7 cellular contexts compared by ENCODE assay signal in genomic region chr22:26674211-26675190, GRCh38. TPM values are rescaled to one million over a fixed set of nuclear protein-coding genes. Genes with fewer than 3 reads are reported as not detected.
A peak's percentile ranks its signal among the peaks of the same experiment; 100 is the strongest.
DNase-seq lines count a peak whose midpoint lies in the region; ATAC-seq and TF ChIP-seq lines count a peak whose summit lies in the region.

No MANE protein-coding gene starts in this region.

- peak overlapping the region; percentile 98 for H3K27ac Mint-ChIP-seq in dendritic cell treated with granulocyte-macrophage colony-stimulating factor and Interleukin-4, amounts not matched to agents 40 ng/mL and 50 ng/mL, for 4 days

- H3K4me1 Mint-ChIP-seq in dendritic cell treated with granulocyte-macrophage colony-stimulating factor and Interleukin-4, amounts not matched to agents 40 ng/mL and 50 ng/mL, for 4 days (ENCODE audit: low read depth) = peaks cover 61% of the 10 kb centered on the region

- peak overlapping the region; percentile 41 for H3K4me3 Mint-ChIP-seq in dendritic cell treated with granulocyte-macrophage colony-stimulating factor and Interleukin-4, amounts not matched to agents 40 ng/mL and 50 ng/mL, for 4 days

- peaks cover 36% of the 10 kb centered on the region for H3K79me2 ChIP-seq in OCI-LY7 (ENCODE audit: insufficient read depth, low read depth, low read length)

- H3K9me3 ChIP-seq in OCI-LY7 (ENCODE audit: low read length) = no peaks in the 10 kb centered on the region

- peaks cover 31% of the 10 kb centered on the region for H3K36me3 Mint-ChIP-seq in dendritic cell treated with granulocyte-macrophage colony-stimulating factor and Interleukin-4, amounts not matched to agents 40 ng/mL and 50 ng/mL, for 4 days (ENCODE audit: low read depth)

- no peaks in the 10 kb centered on the region for H3K27me3 ChIP-seq in rectal smooth muscle tissue (ENCODE audit: control insufficient read depth, insufficient read depth, low read length)

- H3K9me2 ChIP-seq in OCI-LY7 (ENCODE audit: insufficient read depth, low read length) = no peaks in the 10 kb centered on the region

- peak; percentile 40 for TF ChIP-seq CTCF in GM12875 (IDR thresholded peaks at IDR 0.05; ENCODE audit: borderline replicate concordance, insufficient read depth, low read depth, low read length)
- TF ChIP-seq CTCF in OCI-LY7 (conservative IDR thresholded peaks at IDR 0.05; ENCODE audit: low read length) = peak; percentile 57; the same call in 1 of the 2 replicates

- H3K9me3 Mint-ChIP-seq in dendritic cell treated with granulocyte-macrophage colony-stimulating factor and Interleukin-4, amounts not matched to agents 40 ng/mL and 50 ng/mL, for 4 days = no peaks in the 10 kb centered on the region

- H3K9ac ChIP-seq in rectal smooth muscle tissue (ENCODE audit: low read length) = no peak overlapping the region

- H3K27ac ChIP-seq in OCI-LY7 (ENCODE audit: low read depth, low read length, poor library complexity, severe bottlenecking) (peak overlapping the region; percentile 97), rectal smooth muscle tissue (ENCODE audit: low read depth, low read length) (no peak overlapping the region)

- H4K20me1 ChIP-seq in OCI-LY7 (ENCODE audit: insufficient read depth, low read length) = no peaks in the 10 kb centered on the region

- peak overlapping the region; percentile 85 for H3K4me2 ChIP-seq in OCI-LY7 (ENCODE audit: low read length)

- intact Hi-C loops in OCI-LY7 (cut with micrococcal nuclease; ENCODE audit: unreplicated experiment) = loop anchor here (10.0 kb wide), 3 partner anchors 310 to 1330 kb away; no protein-coding TSS in a partner anchor
- intact Hi-C loops in dendritic cell treated with granulocyte-macrophage colony-stimulating factor and Interleukin-4, amounts not matched to agents 40 ng/mL and 50 ng/mL, for 4 days (cut with micrococcal nuclease) = no loop called here

- ATAC-seq in GM21526 (IDR thresholded peaks at IDR 0.05; ENCODE audit: low FRiP score, unreplicated experiment) (no peak), HG02571 (IDR thresholded peaks at IDR 0.05; ENCODE audit: unreplicated experiment) (no peak)

- no peaks in the 10 kb centered on the region for H3K27me3 Mint-ChIP-seq in dendritic cell treated with granulocyte-macrophage colony-stimulating factor and Interleukin-4, amounts not matched to agents 40 ng/mL and 50 ng/mL, for 4 days

- CTCF ChIA-PET in OCI-LY7 (lab: Charles Lee; ENCODE audit: unreplicated experiment) = interaction anchor here (1.0 to 1.1 kb wide), 2 partner anchors 13 to 195 kb away, joined by 3 read pairs; no protein-coding TSS in a partner anchor

- POLR2A ChIA-PET in OCI-LY7 (lab: Charles Lee) = interaction anchor here (0.6 to 5.7 kb wide), 7 partner anchors 9 to 313 kb away, joined by 3 to 61 read pairs (median 6); partner anchors contain the start of genes HPS4 and SRRD

- no peak overlapping the region for H2AFZ ChIP-seq in OCI-LY7 (ENCODE audit: low read length)

- peaks cover 11% of the 10 kb centered on the region for H3K36me3 ChIP-seq in OCI-LY7 (ENCODE audit: insufficient read depth, low read length)
- H3K36me3 ChIP-seq in rectal smooth muscle tissue (ENCODE audit: control insufficient read depth, insufficient read depth, low read length) = no peaks in the 10 kb centered on the region

- H3K4me1 ChIP-seq in OCI-LY7 (ENCODE audit: insufficient read depth, low read length, poor library complexity, severe bottlenecking) (peaks cover 63% of the 10 kb centered on the region), rectal smooth muscle tissue (ENCODE audit: control insufficient read depth, insufficient read depth, low read length) (peaks cover 9% of the 10 kb centered on the region)

- DNase-seq in OCI-LY7 (ENCODE audit: low spot score) (peak; percentile 79), NCI-H128 (lab: John Stamatoyannopoulos, UW; ENCODE audit: unreplicated experiment) (no peak)

- BruUV-seq in OCI-LY7 (replicated peaks; lab: Mats Ljungman, UMichigan) = no TSS peak

- H3K4me3 ChIP-seq in GM12875 (ENCODE audit: low read depth, low read length) (peak overlapping the region; percentile 59), OCI-LY7 (ENCODE audit: low read depth, low read length, poor library complexity, severe bottlenecking) (peak overlapping the region; percentile 82), rectal smooth muscle tissue (ENCODE audit: low read length) (peak overlapping the region; percentile 2)

RNA-seq across cellular contexts. Expression of gene MIAT, which starts 17.1 kb away (rescaled TPM):
- total RNA-seq in OCI-LY7 (2014; rRNA removed; shearing (Covaris generic)) = 8.7 and 11.8 TPM in 2 replicates
- 4.1 and 5.2 TPM in 2 replicates for total RNA-seq in OCI-LY7 (2022)

RNA-seq across cellular contexts. Expression of gene CRYBA4, which starts 52.7 kb away (rescaled TPM):
- 3.2 TPM in 1 of 2 replicates, not detected in the other for total RNA-seq in OCI-LY7 (2014; rRNA removed; shearing (Covaris generic))
- 1.3 TPM in 1 of 2 replicates, not detected in the other for total RNA-seq in OCI-LY7 (2022)

RNA-seq across cellular contexts. Expression of gene CRYBB1, which starts 56.7 kb away (rescaled TPM):
- 0.21 and 0.35 TPM in 2 replicates for total RNA-seq in OCI-LY7 (2014; rRNA removed; shearing (Covaris generic))
- 0.61 TPM in 1 of 2 replicates, not detected in the other for total RNA-seq in OCI-LY7 (2022)

Comparison
In these comparisons a context has a peak if more than half of its experiments do, and no peak if none do; other contexts are left out.
1. H3K4me3 ChIP-seq: peak in every context shown above with its lines; median percentile 82 in OCI-LY7; 59 in GM12875; 2 in rectal smooth muscle tissue.